9 cellular contexts compared by ENCODE assay signal in the genomic region with DNA sequence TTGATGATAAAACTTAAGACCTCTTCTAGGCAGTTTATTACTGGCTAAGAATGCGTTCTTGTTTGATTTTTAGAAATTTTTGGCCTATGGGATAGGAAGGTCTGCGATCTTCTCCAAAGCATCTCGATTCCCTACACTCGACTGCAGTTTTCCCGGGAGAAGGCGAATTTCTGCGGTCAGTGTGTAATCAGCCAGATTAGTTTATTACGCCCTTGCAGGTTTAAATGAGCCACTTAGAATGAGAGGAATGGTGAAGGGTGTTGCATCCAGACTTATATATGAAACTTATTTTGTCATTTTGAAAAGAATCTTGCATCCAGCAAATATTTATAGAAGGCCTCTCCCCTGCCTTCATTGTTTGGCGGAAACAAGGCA. TPM values are rescaled to one million over a fixed set of nuclear protein-coding genes. Genes with fewer than 3 reads are reported as not detected.
A peak's percentile ranks its signal among the peaks of the same experiment; 100 is the strongest.
DNase-seq lines count a peak whose midpoint lies in the region; ATAC-seq and TF ChIP-seq lines count a peak whose summit lies in the region.
"Had no signal": no experiment of that assay in that cellular context is flagged by ENCODE, and none has a peak within 500 bp of the region (broad histone marks: within the 10 kb centered on the region; RNA-seq: fewer than 3 reads in every experiment).

No MANE protein-coding gene starts in this region.

- TF ChIP-seq CTCF in adrenal gland (IDR thresholded peaks at IDR 0.05) = no peak
- no peak for TF ChIP-seq CTCF in left lung (IDR thresholded peaks at IDR 0.05)
- no peak for TF ChIP-seq CTCF in tibial artery (IDR thresholded peaks at IDR 0.05)

- no peak for DNase-seq in activated T-cell treated with anti-CD3 and anti-CD28 coated beads, Interleukin-2, amount 50 U/mL, for 24 hours
- DNase-seq in activated T-cell treated with anti-CD3 and anti-CD28 coated beads, Interleukin-2, amount 50 U/mL, for 1 hour = no peak
- DNase-seq in adrenal gland (no peak), left lung (no peak), tibial artery (no peak), hepatic stellate cell (ENCODE audit: low spot score) (no peak)
- DNase-seq in stimulated activated CD4-positive, alpha-beta T cell treated with anti-CD3 and anti-CD28 coated beads, Interleukin-15, amount 100 ng/mL, for 24 hours = no peak
- DNase-seq in central memory CD4-positive, alpha-beta T cell = no peak
- DNase-seq: NCI-H2081 treated with DMSO at 0.1 percent for 48 hours had no signal

- peak overlapping the region; percentile 99 for H3K4me3 Mint-ChIP-seq in activated T-cell treated with anti-CD3 and anti-CD28 coated beads, Interleukin-2, amount 50 U/mL, for 24 hours

- no peaks in the 10 kb centered on the region for H3K9me3 ChIP-seq in adrenal gland (replicated peaks in 1 of 3)
- H3K9me3 ChIP-seq in left lung = no peaks in the 10 kb centered on the region
- H3K9me3 ChIP-seq in tibial artery = no peaks in the 10 kb centered on the region

- H3K36me3 Mint-ChIP-seq in activated T-cell treated with anti-CD3 and anti-CD28 coated beads, Interleukin-2, amount 50 U/mL, for 24 hours (ENCODE audit: low read depth) = peaks cover 63% of the 10 kb centered on the region

- intact Hi-C loops in adrenal gland (cut with DNase I) = loop anchor here in 1 of 2 donors (10.0 kb wide), 2 partner anchors 311 to 431 kb away; no protein-coding TSS in a partner anchor
- intact Hi-C loops in left lung (cut with DNase I) = no loop called here
- intact Hi-C loops in tibial artery (cut with DNase I; ENCODE audit: low total_unique reads) = no loop called here

- peaks cover 55% of the 10 kb centered on the region for H3K4me1 Mint-ChIP-seq in activated T-cell treated with anti-CD3 and anti-CD28 coated beads, Interleukin-2, amount 50 U/mL, for 24 hours (ENCODE audit: low read depth)

- H3K27me3 ChIP-seq in adrenal gland (no peaks in the 10 kb centered on the region), left lung (peaks cover 0 to 1% of the 10 kb centered on the region in 2 donors), tibial artery (no peaks in the 10 kb centered on the region)

- H3K27me3 Mint-ChIP-seq in activated T-cell treated with anti-CD3 and anti-CD28 coated beads, Interleukin-2, amount 50 U/mL, for 24 hours = peaks cover 5% of the 10 kb centered on the region

- WGBS in adrenal gland, 4 donors = 49 to 61% (median 56%) methylated on average over 9 of the region's 9 CpGs

- no peaks in the 10 kb centered on the region for H3K36me3 ChIP-seq in adrenal gland (replicated peaks in 1 of 2)
- H3K36me3 ChIP-seq in left lung = peaks cover 0 to under 1% of the 10 kb centered on the region in 2 donors
- H3K36me3 ChIP-seq in tibial artery = peaks cover 0 to under 1% (median under 1%) of the 10 kb centered on the region in 3 donors

- H3K9me3 Mint-ChIP-seq in activated T-cell treated with anti-CD3 and anti-CD28 coated beads, Interleukin-2, amount 50 U/mL, for 24 hours = no peaks in the 10 kb centered on the region

- H3K4me3 ChIP-seq in adrenal gland = peak overlapping the region in 2 of 4 donors; percentile 41 to 83
- H3K4me3 ChIP-seq in left lung = peak overlapping the region; percentile 68 to 72
- peak overlapping the region; percentile 67 to 85 for H3K4me3 ChIP-seq in tibial artery

- H3K27ac Mint-ChIP-seq in activated T-cell treated with anti-CD3 and anti-CD28 coated beads, Interleukin-2, amount 50 U/mL, for 24 hours = peak overlapping the region; percentile 99

- no peak for TF ChIP-seq POLR2A in adrenal gland (IDR thresholded peaks at IDR 0.05)

- ATAC-seq in left lung = no peak

- H3K27ac ChIP-seq in adrenal gland (peak overlapping the region in 3 of 5 donors; percentile 78 to 94 (median 87)), left lung (peak overlapping the region; percentile 63 to 84), tibial artery (peak overlapping the region; percentile 85 to 88)

- H3K4me1 ChIP-seq in adrenal gland (replicated peaks in 1 of 2) = peaks cover 5 to 25% of the 10 kb centered on the region in 2 donors
- H3K4me1 ChIP-seq in left lung = peaks cover 5 to 15% of the 10 kb centered on the region in 2 donors
- H3K4me1 ChIP-seq in tibial artery = peaks cover 0 to 22% (median 16%) of the 10 kb centered on the region in 4 donors

RNA-seq across cellular contexts. Expression of gene MTAP, which starts 1.2 kb away (rescaled TPM):
- total RNA-seq in adrenal gland (10 to 100 TPM; 10.4 to 38.2 (median 23.5) TPM), left lung (10 to 100 TPM; 35.6 to 44.6 TPM)
- 10 to 100 TPM in 1 of 3 donors, 1 to 10 TPM in 2; 6.4 to 21.6 (median 7.1) TPM for polyA plus RNA-seq in adrenal gland
